ENCODE assay signal across 18 cellular contexts in genomic region chr12:52145228-52145940, GRCh38. TPM values are rescaled to one million over a fixed set of nuclear protein-coding genes. Genes with fewer than 3 reads are reported as not detected.
DNase-seq lines count a peak whose midpoint lies in the region; ATAC-seq and TF ChIP-seq lines count a peak whose summit lies in the region.
"Had no signal": no experiment of that assay in that cellular context is flagged by ENCODE, and none has a peak within 500 bp of the region (broad histone marks: within the 10 kb centered on the region; RNA-seq: fewer than 3 reads in every experiment).

No MANE protein-coding gene starts in this region.

- H3K18ac ChIP-seq in neuronal stem cell (ENCODE audit: low read length): peak overlapping the region; percentile 98

- peak overlapping the region; percentile 91 for H2BK12ac ChIP-seq in neuronal stem cell (ENCODE audit: low read length)

- POLR2A ChIA-PET in PC-3 (lab: Charles Lee; ENCODE audit: unreplicated experiment): interaction anchor here (0.6 kb wide), 2 partner anchors 94 to 735 kb away, joined by 3 to 12 read pairs; no protein-coding TSS in a partner anchor

- H2BK5ac ChIP-seq in neuronal stem cell (ENCODE audit: low read length): peak overlapping the region; percentile 15

- no peaks in the 10 kb centered on the region for H4K20me1 ChIP-seq in PC-3 (ENCODE audit: low read length)

- ATAC-seq in PC-3 (no peak), omental fat pad (ENCODE audit: low FRiP score) (no peak), right cardiac atrium (no peak)
- ATAC-seq: HepG2; left cardiac atrium; natural killer cell treated with Interleukin-12 subunit alpha and Interleukin-12 subunit beta and Interleukin-15 and Interleukin-18, amount 100 ng/mL, for 72 hours; right lobe of liver; stimulated activated effector memory CD8-positive, alpha-beta T cell treated with anti-CD3 and anti-CD28 coated beads, Interleukin-12 subunit alpha, Interleukin-12 subunit beta, amount 100 ng/mL, for 72 hours had no signal

- intact Hi-C loops in PC-3 (cut with micrococcal nuclease) (loop anchor here (5.0 kb wide), 2 partner anchors 297 to 727 kb away; no protein-coding TSS in a partner anchor), right cardiac atrium (cut with DNase I) (no loop called here)

- DNase-seq in PC-3 (peak; percentile 30), neuronal stem cell (ENCODE audit: low spot score) (no peak), germinal center (ENCODE audit: low spot score) (no peak), omental fat pad (ENCODE audit: low spot score) (no peak), dedifferentiated amniotic fluid mesenchymal stem cell (ENCODE audit: extremely low spot score) (no peak), right cardiac atrium (no peak)
- DNase-seq: COR-L47; effector memory CD4-positive, alpha-beta T cell; left cardiac atrium; MV-4-11; NCI-H2107; SIG-M5 had no signal

- H3K9ac ChIP-seq in PC-3 (ENCODE audit: low read length): peak overlapping the region; percentile 98
- peak overlapping the region; percentile 73 for H3K9ac ChIP-seq in neuronal stem cell (ENCODE audit: low read depth, low read length, poor library complexity)

- peak overlapping the region; percentile 69 for H3K4ac ChIP-seq in neuronal stem cell (ENCODE audit: low read length)

- H3K4me3 ChIP-seq in ACC112 (ENCODE audit: low read depth, low read length): no peak overlapping the region
- H3K4me3 ChIP-seq in PC-3 (ENCODE audit: low read length): 0 out of 2 replicates have a peak overlapping the region, but pooled peaks have one; percentile 58
- peak overlapping the region; percentile 38 to 43 for H3K4me3 ChIP-seq in esophagus (ENCODE audit: low read depth in 1 of 2, low read length in 2 of 2)
- no peak overlapping the region for H3K4me3 ChIP-seq in neuronal stem cell (ENCODE audit: low read length in 2 of 2)
- H3K4me3 ChIP-seq in right cardiac atrium (ENCODE audit: low read length): no peak overlapping the region
- H3K4me3 ChIP-seq: right lobe of liver had no signal

- H3K27ac ChIP-seq in ACC112 (ENCODE audit: low read depth, low read length): peak overlapping the region; percentile 99
- peak overlapping the region; percentile 100 for H3K27ac ChIP-seq in PC-3 (ENCODE audit: low read length)
- H3K27ac ChIP-seq in esophagus (ENCODE audit: low read depth in 2 of 2, low read length in 1 of 2): peak overlapping the region; percentile 99 to 100
- peak overlapping the region; percentile 31 for H3K27ac ChIP-seq in neuronal stem cell (replicated peaks; ENCODE audit: low read length)
- no peak overlapping the region for H3K27ac ChIP-seq in right cardiac atrium (ENCODE audit: low read length)
- H3K27ac ChIP-seq: right lobe of liver had no signal

- TF ChIP-seq CTCF in PC-3 (conservative IDR thresholded peaks at IDR 0.05; ENCODE audit: low read depth, low read length) (no peak), omental fat pad (IDR thresholded peaks at IDR 0.05) (no peak)

- H3K4me2 ChIP-seq in PC-3 (ENCODE audit: low read length) (peak overlapping the region; percentile 82), neuronal stem cell (ENCODE audit: insufficient read depth, low read length, poor library complexity, severe bottlenecking) (no peak overlapping the region)

- H2BK15ac ChIP-seq in neuronal stem cell (ENCODE audit: low read length): peak overlapping the region; percentile 82

- H4K91ac ChIP-seq in neuronal stem cell (ENCODE audit: low read depth, low read length, poor library complexity): peak overlapping the region; percentile 56

- H3K9me2 ChIP-seq in PC-3 (replicated peaks; ENCODE audit: low read length): no peaks in the 10 kb centered on the region

- no peaks in the 10 kb centered on the region for H3K9me3 ChIP-seq in PC-3 (ENCODE audit: low read length)
- no peaks in the 10 kb centered on the region for H3K9me3 ChIP-seq in esophagus (ENCODE audit: control insufficient read depth in 2 of 2, insufficient read depth in 1 of 2, low read depth in 1 of 2, low read length in 1 of 2)
- H3K9me3 ChIP-seq in neuronal stem cell (replicated peaks in 1 of 2; ENCODE audit: control insufficient read depth in 2 of 2, insufficient read depth in 1 of 2, low read depth in 1 of 2, low read length in 2 of 2): no peaks in the 10 kb centered on the region
- H3K9me3 ChIP-seq in right cardiac atrium (ENCODE audit: control insufficient read depth, low read length): no peaks in the 10 kb centered on the region
- H3K9me3 ChIP-seq: right lobe of liver had no signal

- no peaks in the 10 kb centered on the region for H3K79me1 ChIP-seq in neuronal stem cell (ENCODE audit: low read depth, low read length)

- no TSS peak for BruUV-seq in PC-3 (replicated peaks; lab: Mats Ljungman, UMichigan)

- peak overlapping the region; percentile 4 for H2BK120ac ChIP-seq in neuronal stem cell (ENCODE audit: low read depth, low read length)

- H3K23ac ChIP-seq in neuronal stem cell (ENCODE audit: low read depth, low read length, poor library complexity): peak overlapping the region; percentile 78

- H3K36me3 ChIP-seq in ACC112 (ENCODE audit: insufficient read depth, low read length) (no peaks in the 10 kb centered on the region), PC-3 (ENCODE audit: low read depth, low read length) (no peaks in the 10 kb centered on the region), esophagus (ENCODE audit: control insufficient read depth in 2 of 2, insufficient read depth in 2 of 2, low read length in 1 of 2) (peaks cover 0 to 2% of the 10 kb centered on the region in 2 donors), neuronal stem cell (replicated peaks in 1 of 2; ENCODE audit: control insufficient read depth in 2 of 2, insufficient read depth in 2 of 2, low read length in 2 of 2) (no peaks in the 10 kb centered on the region)
- H3K36me3 ChIP-seq: right lobe of liver had no signal

- H4K8ac ChIP-seq in neuronal stem cell (ENCODE audit: low read depth, low read length): peak overlapping the region; percentile 99

- peak overlapping the region; percentile 14 for H3K14ac ChIP-seq in neuronal stem cell (ENCODE audit: low read length)

- peaks cover 8% of the 10 kb centered on the region for H3K79me2 ChIP-seq in ACC112 (ENCODE audit: control insufficient read depth, insufficient read depth, low read length, unreplicated experiment)
- peaks cover 25% of the 10 kb centered on the region for H3K79me2 ChIP-seq in PC-3 (ENCODE audit: low read length)

- H2AFZ ChIP-seq in ACC112 (ENCODE audit: low read length, unreplicated experiment) (no peak overlapping the region), PC-3 (ENCODE audit: low read length) (no peak overlapping the region), neuronal stem cell (ENCODE audit: low read length) (peak overlapping the region; percentile 94)

- H3K4me1 ChIP-seq in ACC112 (ENCODE audit: control insufficient read depth, insufficient read depth, low read length, unreplicated experiment): peaks cover 55% of the 10 kb centered on the region
- H3K4me1 ChIP-seq in PC-3 (ENCODE audit: insufficient read depth, low read length): peaks cover 67% of the 10 kb centered on the region
- peaks cover 14 to 72% of the 10 kb centered on the region in 2 donors for H3K4me1 ChIP-seq in esophagus (ENCODE audit: control insufficient read depth in 2 of 2, insufficient read depth in 2 of 2, low read length in 1 of 2)
- H3K4me1 ChIP-seq in neuronal stem cell (ENCODE audit: control insufficient read depth in 2 of 2, insufficient read depth in 1 of 2, low read depth in 1 of 2, low read length in 2 of 2): peaks cover 13 to 27% of the 10 kb centered on the region in 2 donors
- peaks cover 8% of the 10 kb centered on the region for H3K4me1 ChIP-seq in right cardiac atrium (ENCODE audit: control insufficient read depth, insufficient read depth, low read length)
- H3K4me1 ChIP-seq: right lobe of liver had no signal

- WGBS in esophagus, 2 donors: 63 to 66% methylated on average over 14 of the region's 14 CpGs
- no CpG with 5 or more reads among the region's 14 CpGs for WGBS in neuronal stem cell (ENCODE audit: extremely low coverage in 2 of 2, insufficient read length in 2 of 2, insufficient replicate concordance in 1 of 2), 2 donors
- 88% methylated on average over 14 of the region's 14 CpGs for WGBS in right cardiac atrium

- no peaks in the 10 kb centered on the region for H3K27me3 ChIP-seq in ACC112 (ENCODE audit: insufficient read depth, low read length)
- no peaks in the 10 kb centered on the region for H3K27me3 ChIP-seq in PC-3 (ENCODE audit: low read length)
- no peaks in the 10 kb centered on the region for H3K27me3 ChIP-seq in esophagus (ENCODE audit: control insufficient read depth in 1 of 2, insufficient read depth in 2 of 2, low read length in 2 of 2)
- peaks cover 0 to 2% (median 0%) of the 10 kb centered on the region in 3 experiments for H3K27me3 ChIP-seq in neuronal stem cell (ENCODE audit: control insufficient read depth in 3 of 3, insufficient read depth in 3 of 3, low read depth in 1 of 3, low read length in 3 of 3)
- H3K27me3 ChIP-seq in right cardiac atrium (ENCODE audit: control insufficient read depth, insufficient read depth): no peaks in the 10 kb centered on the region
- H3K27me3 ChIP-seq: right lobe of liver had no signal

- no peaks in the 10 kb centered on the region for H3F3A ChIP-seq in PC-3 (ENCODE audit: low read length, unreplicated experiment)

- CTCF ChIA-PET in PC-3 (lab: Charles Lee): interaction anchor here (0.6 kb wide), 1 partner anchor 849 kb away, joined by 4 read pairs; no protein-coding TSS in a partner anchor

- H2AK5ac ChIP-seq in neuronal stem cell (ENCODE audit: low read depth, low read length): peak overlapping the region; percentile 95

RNA-seq across cellular contexts. Expression of gene KRT80, which starts 46.4 kb away (rescaled TPM):
- total RNA-seq in PC-3 (2014; rRNA removed): 19.8 and 30.1 TPM in 2 replicates
- 10 to 100 TPM; 40.9 to 53.9 TPM for polyA plus RNA-seq in esophagus
- polyA plus RNA-seq in neuronal stem cell (2013, experiment 1 of 2): 0.07 TPM
- 0.07 TPM for polyA plus RNA-seq in neuronal stem cell (2013, experiment 2 of 2)
- 1 to 10 TPM in 1 of 4 donors, under 1 TPM in 2, not detected in 1; 0.37 to 5.5 (median 0.75) TPM for total RNA-seq in omental fat pad
- total RNA-seq in right cardiac atrium: under 1 TPM in 1 of 4 donors, not detected in 3; 0.06 TPM
- 0.05 TPM for polyA plus RNA-seq in right cardiac atrium
- total RNA-seq: natural killer cell treated with Interleukin-12 subunit alpha and Interleukin-12 subunit beta and Interleukin-15 and Interleukin-18, amount 100 ng/mL, for 72 hours had no signal

Comparison
In these comparisons a context has a peak if more than half of its experiments do, and no peak if none do; other contexts are left out.
1. H3K4me3 ChIP-seq: peak in PC-3 (single experiment) and esophagus (2 of 2); none in ACC112 (single experiment), neuronal stem cell (0 of 2) and right cardiac atrium (single experiment).